ENCODE assay signal across 8 cellular contexts in genomic region chr4:102503301-102503746, GRCh38. TPM values are rescaled to one million over a fixed set of nuclear protein-coding genes. Genes with fewer than 3 reads are reported as not detected.
A peak's percentile ranks its signal among the peaks of the same experiment; 100 is the strongest.
DNase-seq lines count a peak whose midpoint lies in the region; ATAC-seq and TF ChIP-seq lines count a peak whose summit lies in the region.

No MANE protein-coding gene starts in this region.

- no peaks in the 10 kb centered on the region for H3K27me3 Mint-ChIP-seq in activated T-helper 1 cell treated with anti-CD3 and anti-CD28 coated beads, Interleukin-12 subunit alpha, Interleukin-12 subunit beta, Interleukin-2, Interleukin-4 antibody, amounts not matched to agents 30 ng/mL and 10 ng/mL and 1 ng/mL, durations not matched to agents 14 hours and 24 hours and 36 hours (ENCODE audit: insufficient read depth)
- no peaks in the 10 kb centered on the region for H3K27me3 Mint-ChIP-seq in memory B cell

- peak overlapping the region; percentile 94 for H3K4me3 Mint-ChIP-seq in activated T-helper 1 cell treated with anti-CD3 and anti-CD28 coated beads, Interleukin-12 subunit alpha, Interleukin-12 subunit beta, Interleukin-2, Interleukin-4 antibody, amounts not matched to agents 30 ng/mL and 10 ng/mL and 1 ng/mL, durations not matched to agents 14 hours and 24 hours and 36 hours
- peak overlapping the region; percentile 70 for H3K4me3 Mint-ChIP-seq in memory B cell

- peak overlapping the region; percentile 80 for H3K27ac Mint-ChIP-seq in activated T-helper 1 cell treated with anti-CD3 and anti-CD28 coated beads, Interleukin-12 subunit alpha, Interleukin-12 subunit beta, Interleukin-2, Interleukin-4 antibody, amounts not matched to agents 30 ng/mL and 10 ng/mL and 1 ng/mL, durations not matched to agents 14 hours and 24 hours and 36 hours
- peak overlapping the region; percentile 99 for H3K27ac Mint-ChIP-seq in memory B cell

- intact Hi-C loops in activated T-helper 1 cell treated with anti-CD3 and anti-CD28 coated beads, Interleukin-12 subunit alpha, Interleukin-12 subunit beta, Interleukin-2, Interleukin-4 antibody, amounts not matched to agents 30 ng/mL and 10 ng/mL and 1 ng/mL, durations not matched to agents 14 hours and 24 hours and 36 hours (cut with micrococcal nuclease) = loop anchor here (1.0 to 5.0 kb wide), 8 partner anchors 109 to 1481 kb away; partner anchors contain the start of genes CENPE, MANBA and SLC9B1

- H3K4me3 ChIP-seq in BE2C (ENCODE audit: low read depth, low read length) (peak overlapping the region; percentile 93), HAP-1 (peak overlapping the region; percentile 62)

- in situ Hi-C loops in HAP-1 (cut with MboI; ENCODE audit: low sequenced_read_pairs) = no loop called here

- H3K9me3 ChIP-seq in BE2C (no peaks in the 10 kb centered on the region), HAP-1 (no peaks in the 10 kb centered on the region)

- H3K36me3 Mint-ChIP-seq in activated T-helper 1 cell treated with anti-CD3 and anti-CD28 coated beads, Interleukin-12 subunit alpha, Interleukin-12 subunit beta, Interleukin-2, Interleukin-4 antibody, amounts not matched to agents 30 ng/mL and 10 ng/mL and 1 ng/mL, durations not matched to agents 14 hours and 24 hours and 36 hours (ENCODE audit: low read depth) = peaks cover 27% of the 10 kb centered on the region
- H3K36me3 Mint-ChIP-seq in memory B cell = peaks cover 1% of the 10 kb centered on the region

- DNase-seq in BE2C = no peak
- DNase-seq in HAP-1 (ENCODE audit: low spot score in 2 of 2) = no peak
- DNase-seq in activated T-helper 1 cell treated with anti-CD3 and anti-CD28 coated beads, Interleukin-12 subunit alpha, Interleukin-12 subunit beta, Interleukin-2, Interleukin-4 antibody, amounts not matched to agents 30 ng/mL and 10 ng/mL and 1 ng/mL, durations not matched to agents 14 hours and 24 hours and 36 hours (ENCODE audit: low spot score) = no peak
- no peak for DNase-seq in memory B cell (ENCODE audit: low spot score in 2 of 2)
- no peak for DNase-seq in left lobe of liver (ENCODE audit: low spot score)
- DNase-seq in activated gamma-delta T cell (lab: John Stamatoyannopoulos, UW) = no peak

- no peaks in the 10 kb centered on the region for H3K27me3 ChIP-seq in BE2C
- H3K27me3 ChIP-seq in HAP-1 (ENCODE audit: low read depth) = no peaks in the 10 kb centered on the region

- H3K4me1 Mint-ChIP-seq in activated T-helper 1 cell treated with anti-CD3 and anti-CD28 coated beads, Interleukin-12 subunit alpha, Interleukin-12 subunit beta, Interleukin-2, Interleukin-4 antibody, amounts not matched to agents 30 ng/mL and 10 ng/mL and 1 ng/mL, durations not matched to agents 14 hours and 24 hours and 36 hours (ENCODE audit: low read depth) = peaks cover 46% of the 10 kb centered on the region
- H3K4me1 Mint-ChIP-seq in memory B cell = peaks cover 28% of the 10 kb centered on the region

- TF ChIP-seq CTCF in BE2C (IDR thresholded peaks at IDR 0.05; ENCODE audit: low read depth, low read length) = no peak

- ATAC-seq in memory B cell (ENCODE audit: low read depth) = no peak
- no peak for ATAC-seq in left lobe of liver
- no peak for ATAC-seq in GM18519 (IDR thresholded peaks at IDR 0.05; ENCODE audit: low FRiP score, unreplicated experiment)
- ATAC-seq in HG02884 (IDR thresholded peaks at IDR 0.05; ENCODE audit: unreplicated experiment) = no peak

- H3K9me3 Mint-ChIP-seq in activated T-helper 1 cell treated with anti-CD3 and anti-CD28 coated beads, Interleukin-12 subunit alpha, Interleukin-12 subunit beta, Interleukin-2, Interleukin-4 antibody, amounts not matched to agents 30 ng/mL and 10 ng/mL and 1 ng/mL, durations not matched to agents 14 hours and 24 hours and 36 hours = no peaks in the 10 kb centered on the region
- H3K9me3 Mint-ChIP-seq in memory B cell = no peaks in the 10 kb centered on the region

- no peaks in the 10 kb centered on the region for H3K36me3 ChIP-seq in BE2C
- no peaks in the 10 kb centered on the region for H3K36me3 ChIP-seq in HAP-1 (replicated peaks)

- H3K4me1 ChIP-seq in BE2C = no peaks in the 10 kb centered on the region
- peaks cover 41% of the 10 kb centered on the region for H3K4me1 ChIP-seq in HAP-1

RNA-seq across cellular contexts. Expression of gene NFKB1, which starts 2.2 kb away (rescaled TPM):
- polyA plus RNA-seq in BE2C (2012; ENCODE audit: insufficient read depth, insufficient read length, low read depth) = 11.9 TPM
- 139 and 145 TPM in 2 replicates for total RNA-seq in activated T-helper 1 cell treated with anti-CD3 and anti-CD28 coated beads, Interleukin-12 subunit alpha, Interleukin-12 subunit beta, Interleukin-2, Interleukin-4 antibody, amounts not matched to agents 30 ng/mL and 10 ng/mL and 1 ng/mL, durations not matched to agents 14 hours and 24 hours and 36 hours
- 15.6 TPM for total RNA-seq in left lobe of liver
